Comparison of ENCODE assay signal across 12 cellular contexts in the genomic region with DNA sequence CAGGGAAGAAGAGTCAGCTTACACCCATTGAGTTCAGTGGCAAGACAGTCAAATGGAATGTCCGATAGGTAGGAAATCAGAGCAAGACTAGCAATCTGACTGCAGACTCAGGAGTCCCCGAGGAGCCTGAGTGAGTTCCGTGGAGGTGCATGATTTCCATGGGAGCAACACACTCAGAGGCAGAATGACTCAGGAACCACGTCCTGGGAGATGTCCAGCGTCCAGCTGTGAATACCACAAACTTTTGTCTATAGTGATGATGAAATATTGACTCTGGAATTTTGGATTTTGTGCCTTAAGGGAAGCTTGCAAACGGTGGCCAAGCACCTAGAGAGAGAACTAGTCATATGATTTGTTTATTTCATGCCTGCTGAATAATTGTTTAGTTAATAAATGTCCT.
DNase-seq lines count a peak whose midpoint lies in the region; ATAC-seq and TF ChIP-seq lines count a peak whose summit lies in the region.
"Had no signal": no experiment of that assay in that cellular context is flagged by ENCODE, and none has a peak within 500 bp of the region (broad histone marks: within the 10 kb centered on the region; RNA-seq: fewer than 3 reads in every experiment).

No MANE protein-coding gene starts in this region.

- H3K27ac Mint-ChIP-seq in activated naive CD4-positive, alpha-beta T cell treated with anti-CD3 and anti-CD28 coated beads, Interleukin-2, amount 50 U/mL, for 72 hours = no peak overlapping the region
- H3K27ac Mint-ChIP-seq: CD4-positive, alpha-beta T cell; dendritic cell treated with granulocyte-macrophage colony-stimulating factor and Interleukin-4, amounts not matched to agents 40 ng/mL and 50 ng/mL, for 4 days had no signal

- H3K4me1 ChIP-seq in PC-9 (replicated peaks; ENCODE audit: insufficient read depth) (peaks cover 51% of the 10 kb centered on the region), neutrophil (ENCODE audit: control insufficient read depth in 1 of 2, insufficient read depth in 1 of 2, low read depth in 1 of 2, low read length in 1 of 2) (peaks cover 5 to 31% of the 10 kb centered on the region in 2 experiments), OCI-LY7 (ENCODE audit: insufficient read depth, low read length, poor library complexity, severe bottlenecking) (peaks cover 31% of the 10 kb centered on the region)

- H3K79me2 ChIP-seq in PC-9 (ENCODE audit: low read depth) (no peaks in the 10 kb centered on the region), OCI-LY7 (ENCODE audit: insufficient read depth, low read depth, low read length) (no peaks in the 10 kb centered on the region)

- BruUV-seq in PC-9 (replicated peaks; lab: Mats Ljungman, UMichigan) = no TSS peak
- no TSS peak for BruUV-seq in OCI-LY7 (replicated peaks; lab: Mats Ljungman, UMichigan)

- CTCF ChIA-PET in PC-9 (lab: Charles Lee) (interaction anchor here (0.6 kb wide), 1 partner anchor 518 kb away, joined by 3 read pairs; no protein-coding TSS in a partner anchor), OCI-LY7 (lab: Charles Lee; ENCODE audit: unreplicated experiment) (no interaction called here)

- no peak for ATAC-seq in HG03025 (IDR thresholded peaks at IDR 0.05; ENCODE audit: low FRiP score, unreplicated experiment)
- ATAC-seq in activated naive CD4-positive, alpha-beta T cell treated with anti-CD3 and anti-CD28 coated beads, Interleukin-2, amount 50 U/mL, for 72 hours = no peak

- H3F3A ChIP-seq in PC-9 (ENCODE audit: insufficient read depth, low read depth) = peaks cover 21% of the 10 kb centered on the region

- H3K27me3 ChIP-seq in PC-9 (ENCODE audit: insufficient read depth, low read depth) (no peaks in the 10 kb centered on the region), neutrophil (no peaks in the 10 kb centered on the region)

- intact Hi-C loops in PC-9 (cut with micrococcal nuclease; ENCODE audit: unreplicated experiment) = loop anchor here (10.0 kb wide), 1 partner anchor 48 kb away; no protein-coding TSS in a partner anchor
- intact Hi-C loops in OCI-LY7 (cut with micrococcal nuclease; ENCODE audit: unreplicated experiment) = no loop called here

- TF ChIP-seq CTCF in PC-9 (conservative IDR thresholded peaks at IDR 0.05) (no peak), epithelial cell of proximal tubule (conservative IDR thresholded peaks at IDR 0.05; ENCODE audit: low read depth, low read length) (no peak), neutrophil (IDR thresholded peaks at IDR 0.05) (no peak), OCI-LY7 (conservative IDR thresholded peaks at IDR 0.05; ENCODE audit: low read length) (no peak)

- POLR2A ChIA-PET in PC-9 (lab: Charles Lee; ENCODE audit: unreplicated experiment) = interaction anchor here (0.5 to 0.6 kb wide), 2 partner anchors 35 to 199 kb away, joined by 4 read pairs; no protein-coding TSS in a partner anchor
- POLR2A ChIA-PET in OCI-LY7 (lab: Charles Lee) = interaction anchor here (0.7 to 1.1 kb wide), 2 partner anchors 15 to 336 kb away, joined by 4 read pairs; no protein-coding TSS in a partner anchor

- H3K9me3 ChIP-seq in PC-9 (ENCODE audit: insufficient read depth, low read depth) (peaks cover 8% of the 10 kb centered on the region; the same call in 1 of the 2 replicates), neutrophil (no peaks in the 10 kb centered on the region), OCI-LY7 (ENCODE audit: low read length) (no peaks in the 10 kb centered on the region)

- no peaks in the 10 kb centered on the region for H3K36me3 Mint-ChIP-seq in activated naive CD4-positive, alpha-beta T cell treated with anti-CD3 and anti-CD28 coated beads, Interleukin-2, amount 50 U/mL, for 72 hours

- H4K20me1 ChIP-seq in PC-9 (ENCODE audit: insufficient read depth) (no peaks in the 10 kb centered on the region), OCI-LY7 (ENCODE audit: insufficient read depth, low read length) (no peaks in the 10 kb centered on the region)

- no peaks in the 10 kb centered on the region for H3K36me3 ChIP-seq in PC-9 (ENCODE audit: low read depth)
- H3K36me3 ChIP-seq in neutrophil = no peaks in the 10 kb centered on the region
- no peaks in the 10 kb centered on the region for H3K36me3 ChIP-seq in OCI-LY7 (ENCODE audit: insufficient read depth, low read length)

- no peaks in the 10 kb centered on the region for H3K9me3 Mint-ChIP-seq in activated naive CD4-positive, alpha-beta T cell treated with anti-CD3 and anti-CD28 coated beads, Interleukin-2, amount 50 U/mL, for 72 hours
- H3K9me3 Mint-ChIP-seq: CD4-positive, alpha-beta T cell; dendritic cell treated with granulocyte-macrophage colony-stimulating factor and Interleukin-4, amounts not matched to agents 40 ng/mL and 50 ng/mL, for 4 days had no signal

- DNase-seq in AG20443 (ENCODE audit: low spot score) (peak; percentile 87), PC-9 (peak; percentile 74 to 90), epithelial cell of proximal tubule (ENCODE audit: low read depth) (peak; percentile 81), OCI-LY7 (ENCODE audit: low spot score) (no peak), MV-4-11 (lab: John Stamatoyannopoulos, UW) (no peak)
- DNase-seq in activated naive CD4-positive, alpha-beta T cell treated with anti-CD3 and anti-CD28 coated beads, Interleukin-2, amount 50 U/mL, for 72 hours (ENCODE audit: low spot score in 2 of 2) = no peak
- DNase-seq: CD4-positive, alpha-beta T cell; NCI-H1694 treated with DMSO at 0.1 percent for 48 hours; stimulated activated naive CD4-positive, alpha-beta T cell treated with Interleukin-2 at 50 U/mL for 16 hours had no signal

- H2AFZ ChIP-seq in PC-9 = no peak overlapping the region
- no peak overlapping the region for H2AFZ ChIP-seq in OCI-LY7 (ENCODE audit: low read length)

- H3K27ac ChIP-seq in PC-9 (peak overlapping the region; percentile 57), neutrophil (peak overlapping the region; percentile 36), OCI-LY7 (ENCODE audit: low read depth, low read length, poor library complexity, severe bottlenecking) (no peak overlapping the region)

- H3K4me3 ChIP-seq in PC-9 = peak overlapping the region; percentile 4; the same call in 1 of the 2 replicates
- no peak overlapping the region for H3K4me3 ChIP-seq in epithelial cell of proximal tubule (ENCODE audit: low read depth, low read length)
- H3K4me3 ChIP-seq in neutrophil (ENCODE audit: low read depth in 1 of 2, low read length in 1 of 2) = no peak overlapping the region
- no peak overlapping the region for H3K4me3 ChIP-seq in OCI-LY7 (ENCODE audit: low read depth, low read length, poor library complexity, severe bottlenecking)

- peak overlapping the region; percentile 61 for H3K4me2 ChIP-seq in PC-9
- no peak overlapping the region for H3K4me2 ChIP-seq in OCI-LY7 (ENCODE audit: low read length)

- no peaks in the 10 kb centered on the region for H3K9me2 ChIP-seq in PC-9 (ENCODE audit: insufficient read depth)
- no peaks in the 10 kb centered on the region for H3K9me2 ChIP-seq in OCI-LY7 (ENCODE audit: insufficient read depth, low read length)

Comparison
In these comparisons a context has a peak if more than half of its experiments do, and no peak if none do; other contexts are left out.
1. DNase-seq: peak in AG20443 (single experiment), PC-9 (2 of 2) and epithelial cell of proximal tubule (single experiment); none in activated naive CD4-positive, alpha-beta T cell treated with anti-CD3 and anti-CD28 coated beads, Interleukin-2, amount 50 U/mL, for 72 hours (0 of 2), OCI-LY7 (single experiment) and MV-4-11 (single experiment).